ENCODE assay signal across 23 cellular contexts in the genomic region with DNA sequence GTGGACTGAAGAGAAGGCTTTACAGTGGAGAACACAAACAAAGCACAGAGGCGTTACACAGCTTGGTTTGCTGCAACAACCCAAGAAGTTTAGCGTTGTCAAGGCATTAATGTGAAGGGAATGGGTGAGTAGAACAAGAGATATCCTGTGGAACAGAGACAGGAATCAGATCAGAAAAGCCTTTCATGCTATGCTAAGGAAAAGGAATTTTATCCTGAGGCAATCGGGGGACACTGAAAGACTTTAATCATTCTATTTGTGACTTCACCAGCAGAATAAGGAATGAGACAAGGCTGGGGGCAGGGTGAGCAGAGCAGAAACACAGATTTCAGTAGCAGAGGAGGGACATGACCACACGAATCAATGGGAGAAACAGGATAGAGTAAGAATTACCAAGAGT.
"Had no signal": no experiment of that assay in that cellular context is flagged by ENCODE, and none has a peak within 500 bp of the region (broad histone marks: within the 10 kb centered on the region; RNA-seq: fewer than 3 reads in every experiment).

No MANE protein-coding gene starts in this region.

- H3K4me2 ChIP-seq: hepatocyte had no signal

- H3K4me3 ChIP-seq: hepatocyte, mucosa of descending colon, testis, uterus had no signal

- DNase-seq: activated B cell treated with CpG ODN at 0.5 μM for 24 hours; activated CD4-positive, alpha-beta memory T cell treated with anti-CD3 and anti-CD28 coated beads for 36 hours; activated CD4-positive, alpha-beta T cell treated with anti-CD3 and anti-CD28 coated beads for 4 hours; activated naive CD4-positive, alpha-beta T cell treated with Interleukin-2 at 50 U/mL for 16 hours; activated naive CD8-positive, alpha-beta T cell treated with anti-CD3 and anti-CD28 coated beads for 36 hours; activated T-cell treated with anti-CD3 and anti-CD28 coated beads, Interleukin-2, amount 50 U/mL, for 48 hours; amygdala; cortex of kidney; endodermal cell; left ventricle myocardium superior; mucosa of descending colon; naive B cell; posterior cingulate gyrus; small intestine; stimulated activated CD4-positive, alpha-beta T cell treated with anti-CD3 and anti-CD28 coated beads, Interleukin-2, amount 100 ng/mL, for 24 hours; stimulated activated naive B cell treated with anti-CD40 and anti-IgM and Interleukin-4, amounts not matched to agents 10 μg/mL and 1 μg/mL and 100 μg/mL, for 72 hours; T1000; testis; trophoblast cell; uterus had no signal

- FAIRE-seq: small intestine had no signal

- H2AFZ ChIP-seq: hepatocyte had no signal

- H3K36me3 ChIP-seq: uterus had no signal

- H3K27me3 ChIP-seq: hepatocyte, testis, uterus had no signal

- ATAC-seq: left ventricle myocardium superior; mucosa of descending colon; sciatic nerve; stimulated activated naive B cell treated with anti-CD40 and anti-IgM and Interleukin-4, amounts not matched to agents 10 μg/mL and 1 μg/mL and 100 μg/mL, for 72 hours had no signal

- H3K9me3 ChIP-seq: mucosa of descending colon, testis, uterus had no signal

- H3K27ac ChIP-seq: epithelial cell of prostate, hepatocyte, testis, uterus had no signal

- H3K79me2 ChIP-seq: hepatocyte had no signal

- H3K4me1 ChIP-seq: testis, uterus had no signal
